Comparison of ENCODE assay signal across 8 cellular contexts in genomic region chr9:35657327-35658143, GRCh38.
DNase-seq lines count a peak whose midpoint lies in the region; ATAC-seq lines count a peak whose summit lies in the region.

TSS of gene RMRP (minus strand) at chr9:35658019.

- DNase-seq in AG08396 (ENCODE audit: low spot score) (peak; percentile 95), NCI-H446 treated with DMSO at 0.1 percent for 48 hours (lab: John Stamatoyannopoulos, UW) (peak; percentile 99), cerebellar nuclear complex (lab: John Stamatoyannopoulos, UW) (peak; percentile 88 to 94), islet precursor cell (peak; percentile 99)
- DNase-seq in activated CD4-positive, CD25-positive, alpha-beta regulatory T cell treated with anti-CD3 and anti-CD28 coated beads, Interleukin-2, amount 50 U/mL, for 72 hours = peak; percentile 83
- peak; percentile 92 to 97 (median 97) for DNase-seq in stimulated activated CD4-positive, alpha-beta T cell treated with anti-CD3 and anti-CD28 coated beads, Interleukin-12 subunit alpha, Interleukin-12 subunit beta, amount 100 ng/mL, for 48 hours (ENCODE audit: low read depth in 2 of 3, low spot score in 1 of 3)

- ATAC-seq in GM19025 (IDR thresholded peaks at IDR 0.05; ENCODE audit: low read depth, unreplicated experiment) = peak; percentile 86
- peak; percentile 86 for ATAC-seq in HG03354 (IDR thresholded peaks at IDR 0.05; ENCODE audit: poor library complexity, severe bottlenecking, unreplicated experiment)

Comparison
In these comparisons a context has a peak if more than half of its experiments do, and no peak if none do; other contexts are left out.
1. Peak in every context shown above with its lines: DNase-seq and ATAC-seq.